ENCODE assay signal across 15 cellular contexts in genomic region chr1:13775916-13776315, GRCh38.
DNase-seq lines count a peak whose midpoint lies in the region; ATAC-seq and TF ChIP-seq lines count a peak whose summit lies in the region.
"Had no signal": no experiment of that assay in that cellular context is flagged by ENCODE, and none has a peak within 500 bp of the region (broad histone marks: within the 10 kb centered on the region; RNA-seq: fewer than 3 reads in every experiment).

No MANE protein-coding gene starts in this region.

- peaks cover 77% of the 10 kb centered on the region for H3K79me2 ChIP-seq in osteoblast (ENCODE audit: insufficient read depth, low read length)

- H3K27ac ChIP-seq in osteoblast (ENCODE audit: low read depth, low read length): peak overlapping the region; percentile 32
- H3K27ac ChIP-seq: 22Rv1 had no signal

- peak; percentile 31 for DNase-seq in AG08395 (ENCODE audit: low spot score)
- DNase-seq in adipocyte (ENCODE audit: low read depth): no peak
- peak; percentile 74 for DNase-seq in fibroblast of peridontal ligament (ENCODE audit: extremely low read depth)
- no peak for DNase-seq in osteoblast (ENCODE audit: insufficient read length, low spot score, missing footprints)
- DNase-seq in inferior parietal cortex (ENCODE audit: extremely low spot score): no peak
- DNase-seq: C1 segment of cervical spinal cord; Calu3; CD4-positive, alpha-beta T cell; DMS 273 treated with DMSO at 0.1 percent for 48 hours; GDM1 had no signal

- H3K4me3 ChIP-seq in adipocyte (ENCODE audit: low read length): peak overlapping the region; percentile 46
- no peak overlapping the region for H3K4me3 ChIP-seq in osteoblast (ENCODE audit: insufficient read depth, low read length)
- H3K4me3 ChIP-seq: K562 had no signal

- H3K9ac ChIP-seq in adipocyte (ENCODE audit: low read length): no peak overlapping the region

- no peak for TF ChIP-seq CTCF in osteoblast (IDR thresholded peaks at IDR 0.05; ENCODE audit: extremely low read depth, low read depth, low read length)

- H3K9me3 ChIP-seq in adipocyte (ENCODE audit: control insufficient read depth, low read length) (no peaks in the 10 kb centered on the region), osteoblast (ENCODE audit: low read depth, low read length) (no peaks in the 10 kb centered on the region)

- H3K4me1 ChIP-seq in adipocyte (ENCODE audit: control insufficient read depth, insufficient read depth, low read length) (peaks cover 34% of the 10 kb centered on the region), osteoblast (ENCODE audit: insufficient read depth, low read length) (peaks cover 28% of the 10 kb centered on the region)

- peaks cover 65% of the 10 kb centered on the region for H3K36me3 ChIP-seq in adipocyte (ENCODE audit: control insufficient read depth, insufficient read depth, low read length, severe bottlenecking)
- peaks cover 47% of the 10 kb centered on the region for H3K36me3 ChIP-seq in osteoblast (ENCODE audit: insufficient read depth, low read length)

- H3K4me2 ChIP-seq in osteoblast (ENCODE audit: insufficient read depth, low read length): no peak overlapping the region

- no peak overlapping the region for H2AFZ ChIP-seq in osteoblast (ENCODE audit: low read length)

- peaks cover 20% of the 10 kb centered on the region for H4K20me1 ChIP-seq in osteoblast (ENCODE audit: insufficient read depth, low read length)

- no peak for ATAC-seq in GM18517 (IDR thresholded peaks at IDR 0.05; ENCODE audit: unreplicated experiment)
- no peak for ATAC-seq in esophagus mucosa
- ATAC-seq: HCT116, K562 had no signal

- H3K27me3 ChIP-seq in adipocyte (replicated peaks; ENCODE audit: control insufficient read depth, insufficient read depth, low read length): no peaks in the 10 kb centered on the region
- H3K27me3 ChIP-seq in osteoblast (ENCODE audit: insufficient read depth, low read length): no peaks in the 10 kb centered on the region

Comparison
In these comparisons a context has a peak if more than half of its experiments do, and no peak if none do; other contexts are left out.
1. DNase-seq: peak in AG08395 (single experiment) and fibroblast of peridontal ligament (single experiment); none in adipocyte (single experiment), osteoblast (single experiment) and inferior parietal cortex (single experiment).